Comparison of ENCODE assay signal across 8 cellular contexts in the genomic region with DNA sequence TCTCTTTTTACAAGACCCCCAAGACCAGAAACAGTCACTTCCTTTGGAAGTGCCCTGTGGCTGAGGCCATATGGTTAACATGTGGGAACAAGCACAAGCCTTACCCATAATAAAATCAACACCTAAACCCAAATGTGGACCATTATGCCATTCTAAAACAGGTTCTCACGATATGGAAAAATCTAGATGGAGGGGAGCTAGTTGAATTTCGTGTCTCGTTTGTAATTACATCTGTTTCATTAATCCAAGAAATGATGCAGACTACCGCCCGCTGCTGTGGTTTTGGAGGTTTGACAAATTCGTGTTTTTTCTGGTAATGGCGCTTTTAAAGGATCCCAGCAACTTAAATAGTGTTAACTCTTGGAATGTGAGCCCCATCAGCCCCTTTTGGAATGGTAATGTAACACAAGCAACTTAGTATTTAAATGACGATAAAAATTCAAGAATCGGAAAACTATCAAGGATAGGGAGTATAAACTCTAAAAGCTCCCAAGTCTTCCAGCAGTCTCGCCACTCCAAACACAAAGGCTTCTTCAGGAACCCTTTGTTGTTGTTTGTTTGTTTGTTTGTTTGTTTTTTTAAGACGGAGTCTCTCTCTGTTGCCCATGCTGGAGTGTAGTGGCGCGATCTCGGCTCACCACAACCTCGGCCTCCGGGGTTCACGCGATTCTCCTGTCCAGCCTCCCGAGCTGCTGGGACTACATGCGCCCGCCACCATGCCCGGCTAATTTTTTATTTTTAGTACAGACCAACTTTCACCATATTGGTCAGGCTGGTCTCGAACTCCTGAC. TPM values are rescaled to one million over a fixed set of nuclear protein-coding genes. Genes with fewer than 3 reads are reported as not detected.
DNase-seq lines count a peak whose midpoint lies in the region; ATAC-seq, FAIRE-seq and TF ChIP-seq lines count a peak whose summit lies in the region.

No MANE protein-coding gene starts in this region.

- no peak for TF ChIP-seq CTCF in fibroblast of the aortic adventitia (IDR thresholded peaks at IDR 0.05; ENCODE audit: insufficient read depth, low read length)
- no peak for TF ChIP-seq CTCF in pancreas (IDR thresholded peaks at IDR 0.05)
- TF ChIP-seq CTCF in omental fat pad (IDR thresholded peaks at IDR 0.05): no peak

- peak overlapping the region; percentile 91 for H3K4me3 ChIP-seq in HAP-1
- peak overlapping the region; percentile 96 for H3K4me3 ChIP-seq in fibroblast of the aortic adventitia (ENCODE audit: low read depth, low read length)
- peak overlapping the region; percentile 76 to 95 (median 86) for H3K4me3 ChIP-seq in pancreas

- in situ Hi-C loops in HAP-1 (cut with MboI; ENCODE audit: low sequenced_read_pairs): no loop called here

- FAIRE-seq in pancreas (lab: Jason Lieb, UNC): no peak

- H3K36me3 Mint-ChIP-seq in activated CD4-positive, alpha-beta T cell treated with anti-CD3 and anti-CD28 coated beads, Interleukin-2, amount 10 ng/mL, durations not matched to agents 7 days and 5 days (ENCODE audit: low read depth): peaks cover 48% of the 10 kb centered on the region

- no peaks in the 10 kb centered on the region for H3K9me3 Mint-ChIP-seq in activated CD4-positive, alpha-beta T cell treated with anti-CD3 and anti-CD28 coated beads, Interleukin-2, amount 10 ng/mL, durations not matched to agents 7 days and 5 days

- intact Hi-C loops in pancreas (cut with DNase I): no loop called here

- ATAC-seq in pancreas (peak in 3 of 4 donors; percentile 5 to 6 (median 6)), omental fat pad (ENCODE audit: low FRiP score) (no peak)

- H3K9me3 ChIP-seq in HAP-1: no peaks in the 10 kb centered on the region
- no peaks in the 10 kb centered on the region for H3K9me3 ChIP-seq in pancreas

- CTCF ChIA-PET in activated CD4-positive, alpha-beta T cell treated with anti-CD3 and anti-CD28 coated beads, Interleukin-2, amount 10 ng/mL, durations not matched to agents 7 days and 5 days (lab: Charles Lee): interaction anchor here (0.8 to 5.7 kb wide), 5 partner anchors 20 to 129 kb away, joined by 3 to 29 read pairs (median 3); a partner anchor contains a TSS

- H3K4me1 ChIP-seq in HAP-1 (peaks cover 16% of the 10 kb centered on the region), pancreas (peaks cover 21 to 47% (median 39%) of the 10 kb centered on the region in 3 donors)

- DNase-seq in AG20443 (ENCODE audit: low spot score): peak; percentile 47
- DNase-seq in HAP-1 (ENCODE audit: low spot score in 2 of 2): no peak
- peak; percentile 36 for DNase-seq in activated CD4-positive, alpha-beta T cell treated with anti-CD3 and anti-CD28 coated beads, Interleukin-2, amount 10 ng/mL, durations not matched to agents 7 days and 5 days
- DNase-seq in fibroblast of the aortic adventitia (ENCODE audit: low read depth): peak; percentile 42
- no peak for DNase-seq in pancreas
- DNase-seq in NCI-H2171 treated with DMSO at 0.1 percent for 48 hours (lab: John Stamatoyannopoulos, UW): no peak
- DNase-seq in NCI-H1105 (lab: John Stamatoyannopoulos, UW): no peak
- DNase-seq in omental fat pad (ENCODE audit: low spot score): no peak

- H3K4me1 Mint-ChIP-seq in activated CD4-positive, alpha-beta T cell treated with anti-CD3 and anti-CD28 coated beads, Interleukin-2, amount 10 ng/mL, durations not matched to agents 7 days and 5 days: peaks cover 53% of the 10 kb centered on the region

- H3K4me3 Mint-ChIP-seq in activated CD4-positive, alpha-beta T cell treated with anti-CD3 and anti-CD28 coated beads, Interleukin-2, amount 10 ng/mL, durations not matched to agents 7 days and 5 days: peak overlapping the region; percentile 87

- peak overlapping the region; percentile 99 for H3K27ac Mint-ChIP-seq in activated CD4-positive, alpha-beta T cell treated with anti-CD3 and anti-CD28 coated beads, Interleukin-2, amount 10 ng/mL, durations not matched to agents 7 days and 5 days

- H3K27me3 ChIP-seq in HAP-1 (ENCODE audit: low read depth) (no peaks in the 10 kb centered on the region), pancreas (no peaks in the 10 kb centered on the region)

- 0% methylated on average over 23 of the region's 23 CpGs for WGBS in pancreas, 2 donors

- peaks cover 47% of the 10 kb centered on the region for H3K36me3 ChIP-seq in HAP-1 (replicated peaks)
- H3K36me3 ChIP-seq in pancreas: peaks cover 0 to 10% (median 2%) of the 10 kb centered on the region in 3 donors

- H3K27ac ChIP-seq in pancreas: peak overlapping the region; percentile 97 to 100 (median 98)

- POLR2A ChIA-PET in activated CD4-positive, alpha-beta T cell treated with anti-CD3 and anti-CD28 coated beads, Interleukin-2, amount 10 ng/mL, durations not matched to agents 7 days and 5 days (lab: Charles Lee): interaction anchor here (0.6 to 1.2 kb wide), 3 partner anchors 48 to 122 kb away, joined by 3 to 6 read pairs (median 3); no protein-coding TSS in a partner anchor

- no peaks in the 10 kb centered on the region for H3K27me3 Mint-ChIP-seq in activated CD4-positive, alpha-beta T cell treated with anti-CD3 and anti-CD28 coated beads, Interleukin-2, amount 10 ng/mL, durations not matched to agents 7 days and 5 days

RNA-seq across cellular contexts. Expression of a gene that starts 1.1 kb away (rescaled TPM):
- 100 to 1,000 TPM; 263 to 270 TPM for total RNA-seq in activated CD4-positive, alpha-beta T cell treated with anti-CD3 and anti-CD28 coated beads, Interleukin-2, amount 10 ng/mL, durations not matched to agents 7 days and 5 days
- total RNA-seq in fibroblast of the aortic adventitia (ENCODE audit: low replicate concordance) (286 and 295 TPM in 2 replicates), pancreas (100 to 1,000 TPM; 169 to 277 (median 182) TPM), omental fat pad (100 to 1,000 TPM; 369 to 489 (median 433) TPM)
- polyA plus RNA-seq in pancreas: 100 to 1,000 TPM; 178 to 258 TPM

RNA-seq across cellular contexts. Expression of a gene that starts 21.7 kb away (rescaled TPM):
- total RNA-seq in activated CD4-positive, alpha-beta T cell treated with anti-CD3 and anti-CD28 coated beads, Interleukin-2, amount 10 ng/mL, durations not matched to agents 7 days and 5 days: 10 to 100 TPM; 56.9 to 60.9 TPM
- total RNA-seq in fibroblast of the aortic adventitia (ENCODE audit: low replicate concordance) (20.6 and 51.0 TPM in 2 replicates), pancreas (10 to 100 TPM in 5 of 6 donors, 1 to 10 TPM in 1; 9.2 to 17.2 (median 14.6) TPM), omental fat pad (10 to 100 TPM; 14.4 to 23.2 (median 17.0) TPM)
- 10 to 100 TPM; 11.3 to 11.6 TPM for polyA plus RNA-seq in pancreas

Comparison
In these comparisons a context has a peak if more than half of its experiments do, and no peak if none do; other contexts are left out.
1. DNase-seq: peak in AG20443 (single experiment), activated CD4-positive, alpha-beta T cell treated with anti-CD3 and anti-CD28 coated beads, Interleukin-2, amount 10 ng/mL, durations not matched to agents 7 days and 5 days (single experiment) and fibroblast of the aortic adventitia (single experiment); none in HAP-1 (0 of 2), pancreas (0 of 6), NCI-H2171 treated with DMSO at 0.1 percent for 48 hours (single experiment), NCI-H1105 (single experiment) and omental fat pad (single experiment).
2. Peak in every context shown above with its lines, with median percentiles within 50 percentile points of each other: H3K4me3 ChIP-seq.